24 cellular contexts compared by ENCODE assay signal in genomic region chr1:14761754-14762153, GRCh38.
"Had no signal": no experiment of that assay in that cellular context is flagged by ENCODE, and none has a peak within 500 bp of the region (broad histone marks: within the 10 kb centered on the region; RNA-seq: fewer than 3 reads in every experiment).

No MANE protein-coding gene starts in this region.

- H3K36me3 ChIP-seq: prostate gland, spleen, tibial artery, upper lobe of left lung, uterus had no signal

- H3K9me3 ChIP-seq: prostate gland, spleen, tibial artery, upper lobe of left lung, uterus had no signal

- H3K27me3 ChIP-seq: foreskin keratinocyte, hepatocyte, upper lobe of left lung, uterus had no signal

- FAIRE-seq: endothelial cell of umbilical vein had no signal

- H2AFZ ChIP-seq: hepatocyte, parathyroid adenoma had no signal

- H3K27ac Mint-ChIP-seq: endodermal cell; nephron; stimulated activated memory B cell treated with anti-CD40 and anti-IgM and Interleukin-4, amounts not matched to agents 10 μg/mL and 1 μg/mL and 100 μg/mL, for 72 hours; stimulated activated naive CD8-positive, alpha-beta T cell treated with anti-CD3 and anti-CD28 coated beads, Interleukin-15, Interleukin-2, amounts not matched to agents 100 ng/mL and 50 ng/mL, for 24 hours had no signal

- H3K4me3 Mint-ChIP-seq: endodermal cell; nephron; stimulated activated memory B cell treated with anti-CD40 and anti-IgM and Interleukin-4, amounts not matched to agents 10 μg/mL and 1 μg/mL and 100 μg/mL, for 72 hours; stimulated activated naive CD8-positive, alpha-beta T cell treated with anti-CD3 and anti-CD28 coated beads, Interleukin-15, Interleukin-2, amounts not matched to agents 100 ng/mL and 50 ng/mL, for 24 hours had no signal

- H3K4me2 ChIP-seq: hepatocyte had no signal

- H3K79me2 ChIP-seq: hepatocyte, parathyroid adenoma had no signal

- H3K4me1 Mint-ChIP-seq: stimulated activated memory B cell treated with anti-CD40 and anti-IgM and Interleukin-4, amounts not matched to agents 10 μg/mL and 1 μg/mL and 100 μg/mL, for 72 hours had no signal

- H3K9me3 Mint-ChIP-seq: endodermal cell; nephron; stimulated activated naive CD8-positive, alpha-beta T cell treated with anti-CD3 and anti-CD28 coated beads, Interleukin-15, Interleukin-2, amounts not matched to agents 100 ng/mL and 50 ng/mL, for 24 hours had no signal

- H3K36me3 Mint-ChIP-seq: stimulated activated memory B cell treated with anti-CD40 and anti-IgM and Interleukin-4, amounts not matched to agents 10 μg/mL and 1 μg/mL and 100 μg/mL, for 72 hours had no signal

- H3K9ac ChIP-seq: parathyroid adenoma had no signal

- DNase-seq: effector CD4-positive, alpha-beta T cell; endodermal cell; erythroblast; foreskin keratinocyte; left colon; left ventricle myocardium superior; mesenchymal stem cell; midbrain; spleen; stimulated activated CD4-positive, alpha-beta T cell treated with anti-CD3 and anti-CD28 coated beads, Interleukin-15, amount 100 ng/mL, for 24 hours; stimulated activated CD4-positive, alpha-beta T cell treated with anti-CD3 and anti-CD28 coated beads, Interleukin-1b, Interleukin-23, amount 100 ng/mL, for 48 hours; stimulated activated CD4-positive, alpha-beta T cell treated with anti-CD3 and anti-CD28 coated beads, Interleukin-4, amount 100 ng/mL, for 24 hours; tibial artery; upper lobe of left lung; uterus had no signal

- ATAC-seq: foreskin keratinocyte; left colon; left ventricle myocardium superior; sciatic nerve; stimulated activated memory B cell treated with anti-CD40 and anti-IgM and Interleukin-4, amounts not matched to agents 10 μg/mL and 1 μg/mL and 100 μg/mL, for 72 hours had no signal

- H3K27ac ChIP-seq: foreskin keratinocyte, hepatocyte, parathyroid adenoma, prostate gland, tibial artery, upper lobe of left lung, uterus had no signal

- H3K4me3 ChIP-seq: hepatocyte, lung, prostate gland, spleen, tibial artery, upper lobe of left lung, uterus had no signal

- H3K4me1 ChIP-seq: parathyroid adenoma, prostate gland, tibial artery, upper lobe of left lung, uterus had no signal
